22 cellular contexts compared by ENCODE assay signal in the genomic region with DNA sequence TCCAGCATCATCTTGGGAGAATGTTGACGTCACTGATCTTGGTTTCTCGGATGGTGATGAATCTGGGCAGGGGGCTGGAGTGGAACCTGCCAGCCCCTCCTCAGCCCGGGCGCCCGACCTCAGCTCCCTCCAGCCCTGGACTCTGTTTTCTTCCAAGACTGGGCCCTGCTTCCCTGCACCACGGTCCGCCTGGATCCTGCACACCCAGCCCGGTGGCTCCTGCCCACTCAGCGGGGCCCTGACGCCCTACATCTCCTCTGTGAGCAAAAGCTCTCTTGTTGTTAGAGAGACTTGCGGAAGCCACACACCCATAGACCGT. TPM values are rescaled to one million over a fixed set of nuclear protein-coding genes. Genes with fewer than 3 reads are reported as not detected.
"Had no signal": no experiment of that assay in that cellular context is flagged by ENCODE, and none has a peak within 500 bp of the region (broad histone marks: within the 10 kb centered on the region; RNA-seq: fewer than 3 reads in every experiment).

No MANE protein-coding gene starts in this region.

- H3K27me3 ChIP-seq: pancreas, right lobe of liver, testis had no signal

- H3K9me3 ChIP-seq: pancreas, prostate gland, right lobe of liver, spleen, testis, transverse colon had no signal

- H3K36me3 ChIP-seq: pancreas, prostate gland, right lobe of liver, spleen, transverse colon had no signal

- DNase-seq: caudate nucleus; cortex of kidney; dorsolateral prefrontal cortex; effector CD8-positive, alpha-beta T cell; foreskin melanocyte; head of caudate nucleus; hippocampal formation; kidney glomerular epithelial cell; naive thymus-derived CD8-positive, alpha-beta T cell; occipital lobe; stimulated activated CD4-positive, alpha-beta T cell treated with anti-CD3 and anti-CD28 coated beads, Interleukin-15, amount 100 ng/mL, for 24 hours; stimulated activated CD4-positive, alpha-beta T cell treated with anti-CD3 and anti-CD28 coated beads, Interleukin-1b, Interleukin-23, amount 100 ng/mL, for 48 hours; stimulated activated CD4-positive, alpha-beta T cell treated with anti-CD3 and anti-CD28 coated beads, Interleukin-4, amount 100 ng/mL, for 4 hours; stimulated activated naive B cell treated with anti-CD40 and anti-IgM and Interleukin-4, amounts not matched to agents 10 μg/mL and 1 μg/mL and 100 μg/mL, for 72 hours; stimulated activated naive CD8-positive, alpha-beta T cell treated with anti-CD3 and anti-CD28 coated beads, Interleukin-15, amount 100 ng/mL, for 72 hours; testis; transverse colon had no signal

- H3K27ac ChIP-seq: dorsolateral prefrontal cortex, pancreas, prostate gland, right lobe of liver, spleen, testis, transverse colon had no signal

- ATAC-seq: left lobe of liver; naive thymus-derived CD8-positive, alpha-beta T cell; pancreas; right lobe of liver; stimulated activated naive B cell treated with anti-CD40 and anti-IgM and Interleukin-4, amounts not matched to agents 10 μg/mL and 1 μg/mL and 100 μg/mL, for 72 hours; stimulated activated naive CD8-positive, alpha-beta T cell treated with anti-CD3 and anti-CD28 coated beads, Interleukin-15, amount 100 ng/mL, for 72 hours had no signal

- H3K4me3 ChIP-seq: dorsolateral prefrontal cortex, pancreas, prostate gland, right lobe of liver, spleen, testis, transverse colon had no signal

RNA-seq across cellular contexts. Expression of gene FAM20C, which starts 22.6 kb away (rescaled TPM):
- polyA plus RNA-seq: naive thymus-derived CD8-positive, alpha-beta T cell had no signal
